1 cellular context compared by ENCODE assay signal in genomic region chr15:101614001-101614585, GRCh38.
TF ChIP-seq lines count a peak whose summit lies in the region.

No MANE protein-coding gene starts in this region.

TF ChIP-seq in SK-N-SH, 30 proteins besides CTCF, POLR2A, EP300 and RAD21 (continued from another document):
- TF ChIP-seq REST (IDR thresholded peaks at IDR 0.05; ENCODE audit: low read depth, low read length) (no peak), FOXJ3 (CRISPR knock-in tag; IDR thresholded peaks at IDR 0.05) (peak; percentile 82; the same call in 1 of the 2 replicates)
